ENCODE assay signal across 8 cellular contexts in the genomic region with DNA sequence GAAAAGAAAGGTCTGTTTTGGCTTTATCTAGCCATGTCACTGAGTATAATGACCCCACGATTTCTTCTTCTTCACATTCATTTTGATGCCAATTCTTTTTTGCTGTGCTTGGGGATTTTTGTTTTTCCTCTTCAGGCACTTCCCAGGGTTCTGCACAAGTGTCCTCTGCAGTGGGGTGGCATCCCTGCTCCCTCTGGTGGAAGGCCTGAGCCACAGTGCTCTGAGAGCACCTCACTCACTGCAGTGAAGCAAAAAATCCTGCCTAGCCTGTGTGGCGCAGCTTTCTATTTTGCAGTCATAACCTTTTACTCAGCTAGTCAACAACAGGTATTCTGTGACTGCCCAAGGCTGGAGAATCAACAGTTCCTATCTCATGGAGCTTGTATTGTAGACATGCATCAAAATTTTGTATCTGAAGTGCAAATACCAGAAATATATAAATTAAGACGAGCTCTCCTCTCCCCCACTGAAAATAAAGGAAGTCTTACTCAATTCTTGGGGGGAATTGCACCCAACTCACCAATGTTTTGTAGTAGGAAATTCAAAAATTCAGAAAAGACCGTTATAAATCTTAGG.
DNase-seq lines count a peak whose midpoint lies in the region; ATAC-seq and TF ChIP-seq lines count a peak whose summit lies in the region.

No MANE protein-coding gene starts in this region.

- peak; percentile 66 for TF ChIP-seq CTCF in GM06990 (IDR thresholded peaks at IDR 0.05; ENCODE audit: insufficient read depth, low read length, poor library complexity, severe bottlenecking)
- TF ChIP-seq CTCF in NB4 (IDR thresholded peaks at IDR 0.05; ENCODE audit: low read depth, low read length) = peak; percentile 95
- peak; percentile 18 for TF ChIP-seq CTCF in SU-DHL-6 (IDR thresholded peaks at IDR 0.05; ENCODE audit: insufficient read depth, low read length, poor library complexity, severe bottlenecking)
- peak; percentile 53 for TF ChIP-seq CTCF in glutamatergic neuron (IDR thresholded peaks at IDR 0.05; ENCODE audit: partially characterized antibody, unreplicated experiment)
- TF ChIP-seq CTCF in parathyroid adenoma (IDR thresholded peaks at IDR 0.05) = peak; percentile 45

- no peaks in the 10 kb centered on the region for H3K9me2 ChIP-seq in SU-DHL-6 (replicated peaks; ENCODE audit: insufficient read depth, low read length)

- peaks cover 3% of the 10 kb centered on the region for H3K9me3 Mint-ChIP-seq in glutamatergic neuron (ENCODE audit: unreplicated experiment)

- peaks cover 3% of the 10 kb centered on the region for H3K27me3 Mint-ChIP-seq in glutamatergic neuron (ENCODE audit: unreplicated experiment)

- no peak overlapping the region for H3K4me3 ChIP-seq in GM06990 (replicated peaks; ENCODE audit: low read depth, low read length)
- H3K4me3 ChIP-seq in NB4 (ENCODE audit: low read depth, low read length) = no peak overlapping the region
- H3K4me3 ChIP-seq in SU-DHL-6 (ENCODE audit: insufficient read depth, low read length, poor library complexity, severe bottlenecking) = no peak overlapping the region
- no peak overlapping the region for H3K4me3 ChIP-seq in parathyroid adenoma (ENCODE audit: low read depth, low read length)

- H3K79me2 ChIP-seq in SU-DHL-6 (ENCODE audit: insufficient read depth, low read length) (no peaks in the 10 kb centered on the region), parathyroid adenoma (no peaks in the 10 kb centered on the region)

- H3K27me3 ChIP-seq in GM06990 (replicated peaks; ENCODE audit: control insufficient read depth, insufficient read depth, low read length) (no peaks in the 10 kb centered on the region), SU-DHL-6 (ENCODE audit: low read length) (no peaks in the 10 kb centered on the region), parathyroid adenoma (ENCODE audit: control insufficient read depth, insufficient read depth, low read length) (no peaks in the 10 kb centered on the region)

- H3K4me1 ChIP-seq in parathyroid adenoma = no peaks in the 10 kb centered on the region

- TF ChIP-seq POLR2A in NB4 (IDR thresholded peaks at IDR 0.05; ENCODE audit: extremely low read depth, insufficient read length) = no peak

- H4K20me1 ChIP-seq in SU-DHL-6 (ENCODE audit: low read depth, low read length) = no peaks in the 10 kb centered on the region

- H2AFZ ChIP-seq in SU-DHL-6 (ENCODE audit: low read depth, low read length, severe bottlenecking) (no peak overlapping the region), parathyroid adenoma (no peak overlapping the region)

- H3K36me3 ChIP-seq in GM06990 (ENCODE audit: control insufficient read depth, insufficient read depth, low read length) = no peaks in the 10 kb centered on the region
- H3K36me3 ChIP-seq in SU-DHL-6 (ENCODE audit: low read length) = no peaks in the 10 kb centered on the region
- no peaks in the 10 kb centered on the region for H3K36me3 ChIP-seq in parathyroid adenoma (ENCODE audit: control insufficient read depth, insufficient read depth, low read length)

- H3K36me3 Mint-ChIP-seq in glutamatergic neuron (ENCODE audit: unreplicated experiment) = no peaks in the 10 kb centered on the region

- H3K9me3 ChIP-seq in SU-DHL-6 (ENCODE audit: insufficient read depth, low read length) (no peaks in the 10 kb centered on the region), parathyroid adenoma (ENCODE audit: control insufficient read depth, low read length) (no peaks in the 10 kb centered on the region)

- H3K27ac ChIP-seq in SU-DHL-6 (ENCODE audit: low read depth, low read length) (no peak overlapping the region), parathyroid adenoma (no peak overlapping the region)

- H3F3A ChIP-seq in SU-DHL-6 (ENCODE audit: insufficient read depth) = no peaks in the 10 kb centered on the region

- no peak overlapping the region for H3K9ac ChIP-seq in SU-DHL-6 (ENCODE audit: low read length)
- no peak overlapping the region for H3K9ac ChIP-seq in parathyroid adenoma

- peak overlapping the region; percentile 14 for H3K4me3 Mint-ChIP-seq in glutamatergic neuron (ENCODE audit: unreplicated experiment)

- peaks cover 43% of the 10 kb centered on the region for H3K4me1 Mint-ChIP-seq in glutamatergic neuron (ENCODE audit: low read depth, unreplicated experiment)

- no peak overlapping the region for H3K4me2 ChIP-seq in SU-DHL-6 (ENCODE audit: low read depth, low read length, poor library complexity, severe bottlenecking)
- no peak overlapping the region for H3K4me2 ChIP-seq in parathyroid adenoma (ENCODE audit: low read length)

- DNase-seq in GM06990 (ENCODE audit: extremely low read depth, insufficient read length) (no peak), NB4 (ENCODE audit: low read depth) (peak; percentile 74), glutamatergic neuron (peak; percentile 69)
- DNase-seq in activated CD4-positive, CD25-positive, alpha-beta regulatory T cell (lab: John Stamatoyannopoulos, UW) = no peak

- H3K27ac Mint-ChIP-seq in glutamatergic neuron (ENCODE audit: unreplicated experiment) = no peak overlapping the region

- ATAC-seq in HG02973 (IDR thresholded peaks at IDR 0.05; ENCODE audit: unreplicated experiment) (no peak), GM21619 (IDR thresholded peaks at IDR 0.05; ENCODE audit: unreplicated experiment) (no peak)

Comparison
In these comparisons a context has a peak if more than half of its experiments do, and no peak if none do; other contexts are left out.
1. DNase-seq: peak in NB4 (single experiment) and glutamatergic neuron (single experiment); none in GM06990 (single experiment) and activated CD4-positive, CD25-positive, alpha-beta regulatory T cell (0 of 4).
2. CTCF ChIP-seq: peak in every context shown above with its lines; median percentile 95 in NB4; 66 in GM06990; 53 in glutamatergic neuron; 45 in parathyroid adenoma; 18 in SU-DHL-6.